Comparison of ENCODE assay signal across 36 cellular contexts in the genomic region with DNA sequence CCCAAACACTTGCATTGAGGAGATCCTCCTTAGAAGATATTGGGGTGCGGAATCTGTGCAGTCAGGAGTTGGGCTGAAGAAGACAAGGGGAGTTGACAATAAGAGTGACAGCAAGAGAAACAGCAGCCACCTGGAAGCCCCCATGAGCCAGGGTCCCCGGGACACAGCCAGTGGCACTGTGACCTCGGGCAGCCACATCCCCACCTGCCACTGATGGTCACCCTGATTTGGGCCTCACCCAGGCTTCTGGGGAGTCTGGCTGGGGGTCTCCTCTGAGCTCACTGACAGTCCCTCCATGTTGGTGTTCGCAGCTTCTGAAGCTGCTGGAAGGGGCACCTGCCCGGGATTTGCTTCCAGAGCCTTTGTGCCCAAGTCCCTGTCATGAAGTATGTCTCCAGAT.
DNase-seq lines count a peak whose midpoint lies in the region; ATAC-seq, FAIRE-seq and TF ChIP-seq lines count a peak whose summit lies in the region.
"Had no signal": no experiment of that assay in that cellular context is flagged by ENCODE, and none has a peak within 500 bp of the region (broad histone marks: within the 10 kb centered on the region; RNA-seq: fewer than 3 reads in every experiment).

No MANE protein-coding gene starts in this region.

- 0 out of 2 replicates have a peak overlapping the region, but pooled peaks have one; percentile 0 for H2BK20ac ChIP-seq in H1 (ENCODE audit: low read length)

- no peak overlapping the region for H3K4ac ChIP-seq in H1 (replicated peaks; ENCODE audit: insufficient read length, low read depth, low read length)
- no peak overlapping the region for H3K4ac ChIP-seq in neuronal stem cell (ENCODE audit: low read length)

- H3K36me3 ChIP-seq in right atrium auricular region (no peaks in the 10 kb centered on the region), heart left ventricle (no peaks in the 10 kb centered on the region), H1 (ENCODE audit: control insufficient read depth in 2 of 4, insufficient read depth in 4 of 4, low read length in 3 of 4) (no peaks in the 10 kb centered on the region), neuronal stem cell (replicated peaks in 1 of 2; ENCODE audit: control insufficient read depth in 2 of 2, insufficient read depth in 2 of 2, low read length in 2 of 2) (no peaks in the 10 kb centered on the region)
- H3K36me3 ChIP-seq: BE2C; BLaER1; BLaER1 treated with 17β-estradiol and CSF1 and Interleukin-3, amounts not matched to agents 10 nM and 100 nM had no signal

- H3K27ac Mint-ChIP-seq in chondrocyte (ENCODE audit: unreplicated experiment): no peak overlapping the region
- H3K27ac Mint-ChIP-seq: B cell; CD14-positive monocyte; CD4-positive, alpha-beta memory T cell; CD4-positive, alpha-beta T cell; CD4-positive, CD25-positive, alpha-beta regulatory T cell; CD8-positive, alpha-beta memory T cell; CD8-positive, alpha-beta T cell had no signal

- H4K8ac ChIP-seq in H1 (ENCODE audit: extremely low read depth, insufficient read depth, low read length) (no peak overlapping the region), neuronal stem cell (ENCODE audit: low read depth, low read length) (no peak overlapping the region)

- H2BK12ac ChIP-seq in H1 (ENCODE audit: low read depth, low read length) (peak overlapping the region; percentile 21; the same call in 1 of the 2 replicates), neuronal stem cell (ENCODE audit: low read length) (peak overlapping the region; percentile 86)

- DNase-seq in right atrium auricular region (ENCODE audit: low spot score) (peak; percentile 52), heart left ventricle (no peak), chondrocyte (ENCODE audit: low spot score) (peak; percentile 81), H1 (ENCODE audit: low read depth in 1 of 2, low spot score in 2 of 2) (no peak), neuronal stem cell (ENCODE audit: low spot score) (no peak)
- DNase-seq: 8988T; ACHN; AML-193; BE2C; C1 segment of cervical spinal cord; Caco-2; Calu3; CD4-positive, alpha-beta memory T cell; CD4-positive, alpha-beta T cell; CD4-positive, CD25-positive, alpha-beta regulatory T cell; CD8-positive, alpha-beta memory T cell; CD8-positive, alpha-beta T cell; COR-L47; DMS 273 treated with DMSO at 0.1 percent for 48 hours; DMS153; DMS79; DMS79 treated with DMSO at 0.1 percent for 48 hours; DND-41; EL had no signal

- H3K4me1 ChIP-seq in right atrium auricular region (no peaks in the 10 kb centered on the region), heart left ventricle (no peaks in the 10 kb centered on the region), H1 (replicated peaks in 1 of 4; ENCODE audit: control insufficient read depth in 3 of 4, insufficient read depth in 4 of 4, low read length in 3 of 4) (peaks cover 7 to 16% (median 13%) of the 10 kb centered on the region in 4 experiments), neuronal stem cell (ENCODE audit: control insufficient read depth in 2 of 2, insufficient read depth in 1 of 2, low read depth in 1 of 2, low read length in 2 of 2) (peaks cover 5 to 18% of the 10 kb centered on the region in 2 donors)
- H3K4me1 ChIP-seq: A549; BE2C; BLaER1; BLaER1 treated with 17β-estradiol and CSF1 and Interleukin-3, amounts not matched to agents 10 nM and 100 nM; Caco-2 had no signal

- no peak for TF ChIP-seq CTCF in right atrium auricular region (IDR thresholded peaks at IDR 0.05)
- no peak for TF ChIP-seq CTCF in heart left ventricle (IDR thresholded peaks at IDR 0.05)
- TF ChIP-seq CTCF in chondrocyte (IDR thresholded peaks at IDR 0.05): no peak
- no peak for TF ChIP-seq CTCF in H1 (IDR thresholded peaks at IDR 0.05; ENCODE audit: control extremely low read depth in 1 of 3, insufficient read depth in 1 of 3, low read depth in 1 of 3, low read length in 3 of 3)

- no peaks in the 10 kb centered on the region for H3K36me3 Mint-ChIP-seq in chondrocyte (ENCODE audit: low read depth)
- H3K36me3 Mint-ChIP-seq: CD14-positive monocyte; CD4-positive, alpha-beta memory T cell; CD4-positive, CD25-positive, alpha-beta regulatory T cell; CD8-positive, alpha-beta memory T cell; CD8-positive, alpha-beta T cell had no signal

- no peak for FAIRE-seq in H1 (lab: Jason Lieb, UNC)
- FAIRE-seq: A204.1, A549, D721Med had no signal

- H2BK15ac ChIP-seq in H1 (ENCODE audit: low read length): no peak overlapping the region
- peak overlapping the region; percentile 32 for H2BK15ac ChIP-seq in neuronal stem cell (ENCODE audit: low read length)

- peaks cover 5% of the 10 kb centered on the region; the same call in 1 of the 2 replicates for H3K23me2 ChIP-seq in H1 (ENCODE audit: low read depth, low read length)

- no peaks in the 10 kb centered on the region for H3K9me3 ChIP-seq in right atrium auricular region
- H3K9me3 ChIP-seq in heart left ventricle: no peaks in the 10 kb centered on the region
- no peaks in the 10 kb centered on the region for H3K9me3 ChIP-seq in H1 (ENCODE audit: insufficient read depth in 2 of 2, low read depth in 1 of 2, low read length in 1 of 2)
- peaks cover 0 to 12% of the 10 kb centered on the region in 2 donors for H3K9me3 ChIP-seq in neuronal stem cell (replicated peaks in 1 of 2; ENCODE audit: control insufficient read depth in 2 of 2, insufficient read depth in 1 of 2, low read depth in 1 of 2, low read length in 2 of 2)
- H3K9me3 ChIP-seq: A549; BE2C; BLaER1; BLaER1 treated with 17β-estradiol and CSF1 and Interleukin-3, amounts not matched to agents 10 nM and 100 nM; Caco-2 had no signal

- no peak overlapping the region for H4K5ac ChIP-seq in H1 (ENCODE audit: insufficient read length, low read depth, low read length)

- H3K4me1 Mint-ChIP-seq in chondrocyte (ENCODE audit: low read depth): no peaks in the 10 kb centered on the region
- H3K4me1 Mint-ChIP-seq: B cell; CD14-positive monocyte; CD4-positive, alpha-beta memory T cell; CD4-positive, CD25-positive, alpha-beta regulatory T cell; CD8-positive, alpha-beta memory T cell had no signal

- no peak overlapping the region for H3K18ac ChIP-seq in H1 (ENCODE audit: extremely low read depth, low read length)
- peak overlapping the region; percentile 88 for H3K18ac ChIP-seq in neuronal stem cell (ENCODE audit: low read length)

- H3K14ac ChIP-seq in H1 (ENCODE audit: insufficient read length) (no peak overlapping the region), neuronal stem cell (ENCODE audit: low read length) (peak overlapping the region; percentile 12)

- 93 to 98% (median 96%) methylated on average over 5 of the region's 5 CpGs for WGBS in heart left ventricle, 4 donors
- WGBS in H1 (ENCODE audit: extremely low coverage in 1 of 2, insufficient coverage in 1 of 2, insufficient read length in 1 of 2, insufficient replicate concordance in 2 of 2, low coverage in 1 of 2, low lambda C conversion rate in 2 of 2, missing lambda C conversion rate in 1 of 2), 2 experiments: 91% methylated on average over 5 of the region's 5 CpGs; no CpG with 5 or more reads in 1 of the 2 experiments
- no CpG with 5 or more reads among the region's 5 CpGs for WGBS in neuronal stem cell (ENCODE audit: extremely low coverage in 2 of 2, insufficient read length in 2 of 2, insufficient replicate concordance in 1 of 2), 2 donors

- H3K23ac ChIP-seq in H1 (ENCODE audit: insufficient read length): no peak overlapping the region
- H3K23ac ChIP-seq in neuronal stem cell (ENCODE audit: low read depth, low read length, poor library complexity): no peak overlapping the region

- no peak overlapping the region for H3K56ac ChIP-seq in H1 (replicated peaks; ENCODE audit: insufficient read length, low read depth, low read length)

- no peak for TF ChIP-seq EP300 in H1 (IDR thresholded peaks at IDR 0.05; ENCODE audit: borderline replicate concordance in 1 of 2, low read depth in 2 of 2, low read length in 2 of 2)

- no peak for TF ChIP-seq RAD21 in H1 (IDR thresholded peaks at IDR 0.05 in 1 of 2, conservative IDR thresholded peaks at IDR 0.05 in 1 of 2; ENCODE audit: low read depth in 2 of 2, low read length in 2 of 2)

- H3K27ac ChIP-seq in right atrium auricular region (no peak overlapping the region), heart left ventricle (no peak overlapping the region), H1 (ENCODE audit: low read depth, low read length) (no peak overlapping the region), neuronal stem cell (replicated peaks; ENCODE audit: low read length) (no peak overlapping the region)
- H3K27ac ChIP-seq: 22Rv1; A549; BLaER1; BLaER1 treated with 17β-estradiol and CSF1 and Interleukin-3, amounts not matched to agents 10 nM and 100 nM; C4-2B had no signal

- TF ChIP-seq POLR2A in heart left ventricle (IDR thresholded peaks at IDR 0.05) (no peak), H1 (IDR thresholded peaks at IDR 0.05; ENCODE audit: control extremely low read depth in 1 of 2, low read depth in 2 of 2, low read length in 2 of 2) (no peak)

- H3K27me3 ChIP-seq in right atrium auricular region (no peaks in the 10 kb centered on the region), heart left ventricle (no peaks in the 10 kb centered on the region), H1 (replicated peaks in 1 of 4; ENCODE audit: control insufficient read depth in 3 of 4, extremely low read depth in 1 of 4, insufficient read depth in 3 of 4, low read length in 3 of 4) (no peaks in the 10 kb centered on the region), neuronal stem cell (ENCODE audit: control insufficient read depth in 3 of 3, insufficient read depth in 3 of 3, low read depth in 1 of 3, low read length in 3 of 3) (no peaks in the 10 kb centered on the region)
- H3K27me3 ChIP-seq: BE2C; BLaER1; BLaER1 treated with 17β-estradiol and CSF1 and Interleukin-3, amounts not matched to agents 10 nM and 100 nM had no signal

- no peaks in the 10 kb centered on the region for H3K79me1 ChIP-seq in H1 (ENCODE audit: low read depth, low read length)
- no peaks in the 10 kb centered on the region for H3K79me1 ChIP-seq in neuronal stem cell (ENCODE audit: low read depth, low read length)

- H2AK5ac ChIP-seq in H1 (ENCODE audit: low read depth, low read length) (0 out of 2 replicates have a peak overlapping the region, but pooled peaks have one; percentile 2), neuronal stem cell (ENCODE audit: low read depth, low read length) (peak overlapping the region; percentile 77)

- H4K91ac ChIP-seq in H1 (replicated peaks; ENCODE audit: insufficient read length, low read length) (no peak overlapping the region), neuronal stem cell (ENCODE audit: low read depth, low read length, poor library complexity) (no peak overlapping the region)

- H3K4me3 Mint-ChIP-seq in chondrocyte (ENCODE audit: unreplicated experiment): no peak overlapping the region
- H3K4me3 Mint-ChIP-seq: B cell; CD14-positive monocyte; CD4-positive, alpha-beta memory T cell; CD4-positive, alpha-beta T cell; CD4-positive, CD25-positive, alpha-beta regulatory T cell; CD8-positive, alpha-beta memory T cell; CD8-positive, alpha-beta T cell had no signal

- H2BK120ac ChIP-seq in H1 (replicated peaks; ENCODE audit: low read depth, low read length) (peak overlapping the region; percentile 27), neuronal stem cell (ENCODE audit: low read depth, low read length) (peak overlapping the region; percentile 29)

- H3K4me3 ChIP-seq in right atrium auricular region (no peak overlapping the region), heart left ventricle (no peak overlapping the region), H1 (ENCODE audit: extremely low read depth in 1 of 4, insufficient read depth in 2 of 4, low read depth in 3 of 4, low read length in 4 of 4) (no peak overlapping the region), neuronal stem cell (ENCODE audit: low read length in 2 of 2) (no peak overlapping the region)
- H3K4me3 ChIP-seq: A549; BLaER1; BLaER1 treated with 17β-estradiol and CSF1 and Interleukin-3, amounts not matched to agents 10 nM and 100 nM had no signal

- no peaks in the 10 kb centered on the region for H4K20me1 ChIP-seq in H1 (replicated peaks in 1 of 2; ENCODE audit: control insufficient read depth in 1 of 2, insufficient read depth in 2 of 2, low read length in 2 of 2)
- H4K20me1 ChIP-seq: BLaER1; BLaER1 treated with 17β-estradiol and CSF1 and Interleukin-3, amounts not matched to agents 10 nM and 100 nM had no signal

- no peak overlapping the region for H2AFZ ChIP-seq in H1 (ENCODE audit: low read length)
- H2AFZ ChIP-seq in neuronal stem cell (ENCODE audit: low read length): no peak overlapping the region

- CTCF ChIA-PET in H1 (lab: Charles Lee; ENCODE audit: partially characterized antibody): no interaction called here

- ATAC-seq in heart left ventricle (no peak), HG02970 (IDR thresholded peaks at IDR 0.05; ENCODE audit: low FRiP score, unreplicated experiment) (no peak), HG03457 (IDR thresholded peaks at IDR 0.05; ENCODE audit: unreplicated experiment) (no peak), GM18873 (IDR thresholded peaks at IDR 0.05; ENCODE audit: low FRiP score, unreplicated experiment) (no peak)
- ATAC-seq: A549; CD8-positive, alpha-beta T cell had no signal

- H2BK5ac ChIP-seq in H1 (ENCODE audit: low read depth, low read length) (no peak overlapping the region), neuronal stem cell (ENCODE audit: low read length) (peak overlapping the region; percentile 69)

- POLR2A ChIA-PET in H1 (lab: Charles Lee; ENCODE audit: partially characterized antibody): no interaction called here

- H3K4me2 ChIP-seq in H1 (ENCODE audit: insufficient read depth in 1 of 2, low read depth in 2 of 2, low read length in 2 of 2) (no peak overlapping the region), neuronal stem cell (ENCODE audit: insufficient read depth, low read length, poor library complexity, severe bottlenecking) (no peak overlapping the region)
- H3K4me2 ChIP-seq: A549; BLaER1; BLaER1 treated with 17β-estradiol and CSF1 and Interleukin-3, amounts not matched to agents 10 nM and 100 nM had no signal

- intact Hi-C loops in heart left ventricle (cut with DNase I): no loop called here

- no peak overlapping the region for H3K9ac ChIP-seq in H1 (replicated peaks in 1 of 4; ENCODE audit: extremely low read depth in 1 of 4, low read depth in 3 of 4, low read length in 3 of 4)
- H3K9ac ChIP-seq in neuronal stem cell (ENCODE audit: low read depth, low read length, poor library complexity): no peak overlapping the region
- H3K9ac ChIP-seq: BLaER1; BLaER1 treated with 17β-estradiol and CSF1 and Interleukin-3, amounts not matched to agents 10 nM and 100 nM had no signal

- H3K27me3 Mint-ChIP-seq in chondrocyte (ENCODE audit: low read depth): peaks cover 7% of the 10 kb centered on the region
- H3K27me3 Mint-ChIP-seq: B cell; CD4-positive, alpha-beta memory T cell; CD4-positive, alpha-beta T cell; CD4-positive, CD25-positive, alpha-beta regulatory T cell had no signal

- no peaks in the 10 kb centered on the region for H3K9me3 Mint-ChIP-seq in chondrocyte (ENCODE audit: low read depth)
- H3K9me3 Mint-ChIP-seq: CD14-positive monocyte; CD4-positive, alpha-beta memory T cell; CD4-positive, alpha-beta T cell; CD4-positive, CD25-positive, alpha-beta regulatory T cell; CD8-positive, alpha-beta memory T cell; CD8-positive, alpha-beta T cell had no signal

- no peaks in the 10 kb centered on the region for H3K79me2 ChIP-seq in H1 (ENCODE audit: control insufficient read depth in 1 of 2, insufficient read depth in 2 of 2, low read length in 2 of 2)

Comparison
In these comparisons a context has a peak if more than half of its experiments do, and no peak if none do; other contexts are left out.
1. DNase-seq: peak in right atrium auricular region (single experiment) and chondrocyte (single experiment); none in heart left ventricle (0 of 5), H1 (0 of 2) and neuronal stem cell (single experiment).